In the genomic region with DNA sequence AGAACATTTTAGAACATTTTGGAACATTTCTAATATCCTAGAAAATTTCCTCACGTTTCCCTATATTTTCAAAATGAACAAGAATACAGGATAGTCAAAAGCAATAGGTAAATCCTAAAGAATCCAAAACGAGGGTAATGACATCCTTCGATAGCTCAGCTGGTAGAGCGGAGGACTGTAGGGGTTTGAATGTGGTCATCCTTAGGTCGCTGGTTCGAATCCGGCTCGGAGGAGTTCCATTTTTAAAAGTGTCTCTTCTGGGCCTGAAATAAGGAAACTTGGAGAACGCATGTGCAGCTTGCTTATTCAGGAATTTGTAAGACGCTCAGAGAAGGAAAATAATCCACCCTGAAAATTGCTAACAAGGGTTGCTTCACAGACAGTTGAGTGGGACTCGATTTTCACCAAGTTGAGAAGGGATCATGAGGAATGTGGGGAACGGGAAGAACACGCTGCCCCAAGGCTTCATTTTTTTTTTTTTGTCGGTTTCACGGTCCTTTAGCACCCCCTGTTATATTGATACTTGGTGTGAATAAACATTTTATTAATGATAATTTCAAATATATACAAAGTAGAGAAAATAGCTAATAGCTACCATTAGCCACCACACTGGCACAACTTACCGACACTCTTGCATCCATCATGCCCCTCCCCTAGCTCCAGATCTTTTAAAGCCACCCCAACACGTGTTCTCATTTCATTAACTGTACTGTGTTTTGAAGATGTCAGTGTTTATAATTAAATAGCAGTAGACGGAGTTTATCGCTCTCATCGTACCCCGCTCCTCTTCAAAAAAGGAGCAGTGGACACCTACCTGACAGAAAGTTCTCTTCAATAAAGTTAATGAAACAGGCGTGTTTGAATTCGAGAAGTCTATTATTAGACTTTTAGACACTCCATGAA, we compare ENCODE assay signal across 8 cellular contexts. TPM values are rescaled to one million over a fixed set of nuclear protein-coding genes. Genes with fewer than 3 reads are reported as not detected.
DNase-seq lines count a peak whose midpoint lies in the region; ATAC-seq and TF ChIP-seq lines count a peak whose summit lies in the region.

No MANE protein-coding gene starts in this region.

- H3K27ac Mint-ChIP-seq in chondrocyte (ENCODE audit: unreplicated experiment): no peak overlapping the region

- peak overlapping the region; percentile 99; the same call in 1 of the 2 replicates for H3K4me3 ChIP-seq in AG09309 (ENCODE audit: control insufficient read depth, low read depth, low read length)
- peak overlapping the region; percentile 75 for H3K4me3 ChIP-seq in HFF-Myc (replicated peaks; ENCODE audit: low read depth, low read length)
- H3K4me3 ChIP-seq in endocrine pancreas (ENCODE audit: control insufficient read depth, insufficient read depth, low read length): peak overlapping the region; percentile 59

- no peaks in the 10 kb centered on the region for H3K4me1 ChIP-seq in endocrine pancreas (ENCODE audit: control insufficient read depth, insufficient read depth, low read length)

- no peak for ATAC-seq in GM21529 (IDR thresholded peaks at IDR 0.05; ENCODE audit: unreplicated experiment)

- peaks cover 35% of the 10 kb centered on the region for H3K27me3 Mint-ChIP-seq in chondrocyte (ENCODE audit: low read depth)

- no peaks in the 10 kb centered on the region for H3K9me3 Mint-ChIP-seq in chondrocyte (ENCODE audit: low read depth)

- peaks cover 2% of the 10 kb centered on the region for H3K36me3 ChIP-seq in endocrine pancreas (ENCODE audit: control insufficient read depth, insufficient read depth, low read length)

- no peak for TF ChIP-seq CTCF in AG09309 (IDR thresholded peaks at IDR 0.05; ENCODE audit: control insufficient read depth, insufficient read depth, low read depth, low read length, missing control alignments)
- TF ChIP-seq CTCF in HFF-Myc (IDR thresholded peaks at IDR 0.05; ENCODE audit: low read depth, low read length, missing control alignments): no peak
- no peak for TF ChIP-seq CTCF in chondrocyte (IDR thresholded peaks at IDR 0.05)

- H3K4me3 Mint-ChIP-seq in chondrocyte (ENCODE audit: unreplicated experiment): no peak overlapping the region

- H3K27me3 ChIP-seq in endocrine pancreas (ENCODE audit: control insufficient read depth, insufficient read depth, low read length): peaks cover 2% of the 10 kb centered on the region

- H3K36me3 Mint-ChIP-seq in chondrocyte (ENCODE audit: low read depth): peaks cover 10% of the 10 kb centered on the region

- H3K4me1 Mint-ChIP-seq in chondrocyte (ENCODE audit: low read depth): peaks cover 20% of the 10 kb centered on the region

- peak overlapping the region; percentile 30 for H3K9ac ChIP-seq in endocrine pancreas (ENCODE audit: control insufficient read depth, insufficient read depth, low read length)

- H3K9me3 ChIP-seq in endocrine pancreas (ENCODE audit: control insufficient read depth, low read length): no peaks in the 10 kb centered on the region

- DNase-seq in AG09309 (ENCODE audit: low read depth) (peak; percentile 21), HFF-Myc (ENCODE audit: extremely low read depth, low read depth) (peak; percentile 79), SHP77 treated with DMSO at 0.1 percent for 48 hours (lab: John Stamatoyannopoulos, UW) (peak; percentile 31), non-pigmented ciliary epithelial cell (ENCODE audit: low read depth) (peak; percentile 77), chondrocyte (ENCODE audit: low spot score) (no peak)
- no peak for DNase-seq in activated CD4-positive, CD25-positive, alpha-beta regulatory T cell (lab: John Stamatoyannopoulos, UW)

RNA-seq across cellular contexts. Expression of a gene that starts 1.8 kb away (rescaled TPM):
- total RNA-seq in chondrocyte: 9.7 to 11.4 TPM (median 10.1 TPM) in 3 replicates

RNA-seq across cellular contexts. Expression of a gene that starts 56.8 kb away (rescaled TPM):
- total RNA-seq in chondrocyte: 44.7 to 50.1 TPM (median 47.3 TPM) in 3 replicates

Comparison
In these comparisons a context has a peak if more than half of its experiments do, and no peak if none do; other contexts are left out.
1. DNase-seq: peak in AG09309 (single experiment), HFF-Myc (single experiment), SHP77 treated with DMSO at 0.1 percent for 48 hours (single experiment) and non-pigmented ciliary epithelial cell (single experiment); none in chondrocyte (single experiment) and activated CD4-positive, CD25-positive, alpha-beta regulatory T cell (0 of 4).
2. Peak in every context shown above with its lines, with median percentiles within 50 percentile points of each other: H3K4me3 ChIP-seq.